ENCODE assay signal across 8 cellular contexts in genomic region chrX:107627792-107628661, GRCh38. TPM values are rescaled to one million over a fixed set of nuclear protein-coding genes. Genes with fewer than 3 reads are reported as not detected.
DNase-seq lines count a peak whose midpoint lies in the region; ATAC-seq and TF ChIP-seq lines count a peak whose summit lies in the region.

PRPS1 (plus strand) TSS chrX:107628510; CDS start chrX:107628629, 119 bp downstream.

- peak within 1 kb of the TSS; percentile 81 for H3K4me3 ChIP-seq in AG04450 (ENCODE audit: low read depth, low read length)
- H3K4me3 ChIP-seq in cardiac fibroblast (replicated peaks in 1 of 2; ENCODE audit: low read depth in 2 of 2, low read length in 2 of 2), result peak within 1 kb of the TSS; percentile 54 to 71
- peak within 1 kb of the TSS; percentile 52 to 84 (median 59) for H3K4me3 ChIP-seq in spleen

- H3K9me3 Mint-ChIP-seq in WTC11, result peaks cover 4% of the 10 kb centered on the region; the same call in 1 of the 2 replicates
- H3K9me3 Mint-ChIP-seq in immature natural killer cell, result no peaks in the 10 kb centered on the region

- H3K27me3 ChIP-seq in AG04450 (ENCODE audit: control insufficient read depth, insufficient read depth, low read length) (no peaks in the 10 kb centered on the region), spleen (replicated peaks in 1 of 7) (no peaks in the 10 kb centered on the region)

- H3K27ac Mint-ChIP-seq in WTC11 (peak within 1 kb of the TSS; percentile 79), immature natural killer cell (peak within 1 kb of the TSS; percentile 80 to 94 (median 88))

- 0 out of 2 replicates have a peak, but pooled peaks cover 4% of the 10 kb centered on the region for H3K36me3 Mint-ChIP-seq in WTC11
- no peaks in the 10 kb centered on the region for H3K36me3 Mint-ChIP-seq in immature natural killer cell

- CTCF ChIA-PET in AG04450 (lab: Charles Lee), result interaction anchor here (2.8 to 6.0 kb wide), 2 partner anchors 28 to 86 kb away, joined by 8 to 32 read pairs; no protein-coding TSS in a partner anchor
- CTCF ChIA-PET in WTC11 (lab: Charles Lee), result interaction anchor here (0.9 to 2.8 kb wide), 10 partner anchors 27 to 177 kb away, joined by 3 to 16 read pairs (median 5); partner anchors contain the start of genes NCBP2L and TSC22D3

- ATAC-seq in GM18909 (IDR thresholded peaks at IDR 0.05; ENCODE audit: poor library complexity, unreplicated experiment) (peak; percentile 99), HG03175 (IDR thresholded peaks at IDR 0.05; ENCODE audit: unreplicated experiment) (peak; percentile 99), WTC11 (peak; percentile 98)

- intact Hi-C loops in spleen (cut with DNase I; ENCODE audit: low total_unique reads), result no loop called here

- H3K4me3 Mint-ChIP-seq in WTC11 (peak within 1 kb of the TSS; percentile 92), immature natural killer cell (peak within 1 kb of the TSS; percentile 88 to 94 (median 92))

- POLR2A ChIA-PET in AG04450 (lab: Yijun Ruan, JAX) (interaction anchor here (0.9 to 1.4 kb wide), 6 partner anchors 15 to 66 kb away, joined by 3 to 11 read pairs (median 4); no protein-coding TSS in a partner anchor), WTC11 (lab: Charles Lee) (interaction anchor here (0.6 to 2.3 kb wide), 9 partner anchors 25 to 177 kb away, joined by 3 to 9 read pairs (median 4); partner anchors contain the start of gene NCBP2L)

- no peaks in the 10 kb centered on the region for H3K36me3 ChIP-seq in spleen

- H3K27me3 Mint-ChIP-seq in WTC11 (ENCODE audit: low read depth) (no peaks in the 10 kb centered on the region; the same call in 1 of the 2 replicates), immature natural killer cell (ENCODE audit: low read depth in 3 of 3) (peaks cover 0 to 7% (median 0%) of the 10 kb centered on the region in 3 donors)

- DNase-seq in AG04450 (ENCODE audit: low read depth, low spot score) (peak; percentile 75), NCI-H226 (peak; percentile 89), WTC11 (ENCODE audit: low spot score) (peak; percentile 90), cardiac fibroblast (ENCODE audit: low read depth in 2 of 2) (peak; percentile 93 to 96), immature natural killer cell (peak; percentile 85 to 88 (median 87)), spleen (peak; percentile 96)

- peaks cover 3 to 29% (median 12%) of the 10 kb centered on the region in 6 donors for H3K4me1 ChIP-seq in spleen

- TF ChIP-seq POLR2A in spleen (IDR thresholded peaks at IDR 0.05), result peak in 1 of 3 donors; percentile 69

- no peak for TF ChIP-seq CTCF in AG04450 (IDR thresholded peaks at IDR 0.05; ENCODE audit: low read depth, low read length)
- TF ChIP-seq CTCF in WTC11 (IDR thresholded peaks at IDR 0.05), result no peak
- TF ChIP-seq CTCF in cardiac fibroblast (IDR thresholded peaks at IDR 0.05; ENCODE audit: low read depth, low read length), result no peak
- peak in 3 of 11 experiments; percentile 18 to 33 (median 18) for TF ChIP-seq CTCF in spleen (IDR thresholded peaks at IDR 0.05 in 8 of 11, conservative IDR thresholded peaks at IDR 0.05 in 3 of 11)

- H3K27ac ChIP-seq in AG04450 (ENCODE audit: low read depth, low read length), result peak within 1 kb of the TSS; percentile 31
- peak within 1 kb of the TSS; percentile 57 to 89 (median 83) for H3K27ac ChIP-seq in spleen

- no peaks in the 10 kb centered on the region for H3K9me3 ChIP-seq in AG04450 (ENCODE audit: control insufficient read depth, insufficient read depth, low read length)
- no peaks in the 10 kb centered on the region for H3K9me3 ChIP-seq in spleen

- H3K4me1 Mint-ChIP-seq in WTC11 (peaks cover 24% of the 10 kb centered on the region), immature natural killer cell (peaks cover 24 to 32% of the 10 kb centered on the region in 2 donors)

- WGBS in spleen, 5 donors, result 2 to 32% (median 4%) methylated on average over 18 to 38 of the region's 38 CpGs

TF ChIP-seq in WTC11, 78 proteins besides CTCF, POLR2A, EP300 and RAD21:
- no peak for TF ChIP-seq ZNF423 (CRISPR knock-in tag; IDR thresholded peaks at IDR 0.05)
- peak; percentile 40; the same call in 1 of the 2 replicates for TF ChIP-seq SP1 (CRISPR knock-in tag; conservative IDR thresholded peaks at IDR 0.05)

RNA-seq across cellular contexts. Expression of gene PRPS1, which starts in this region (rescaled TPM):
- polyA plus RNA-seq in AG04450 (2011; rRNA removed) (64.2 and 67.9 TPM in 2 replicates), immature natural killer cell (10 to 100 TPM; 41.9 to 54.6 (median 45.6) TPM), spleen (10 to 100 TPM; 15.0 to 24.9 (median 23.3) TPM)
- 38.9 and 52.3 TPM in 2 replicates for polyA minus RNA-seq in AG04450 (2011; rRNA and poly(A)+ RNA removed)
- total RNA-seq in WTC11 (2021) (106 to 126 TPM (median 107 TPM) in 3 replicates), spleen (10 to 100 TPM; 26.6 to 47.6 (median 36.6) TPM)

Comparison
In these comparisons a context has a peak if more than half of its experiments do, and no peak if none do; other contexts are left out.
1. Peak in every context shown above with its lines: DNase-seq, ATAC-seq, H3K4me3 ChIP-seq and H3K27ac ChIP-seq.